ENCODE assay signal across 22 cellular contexts in the genomic region with DNA sequence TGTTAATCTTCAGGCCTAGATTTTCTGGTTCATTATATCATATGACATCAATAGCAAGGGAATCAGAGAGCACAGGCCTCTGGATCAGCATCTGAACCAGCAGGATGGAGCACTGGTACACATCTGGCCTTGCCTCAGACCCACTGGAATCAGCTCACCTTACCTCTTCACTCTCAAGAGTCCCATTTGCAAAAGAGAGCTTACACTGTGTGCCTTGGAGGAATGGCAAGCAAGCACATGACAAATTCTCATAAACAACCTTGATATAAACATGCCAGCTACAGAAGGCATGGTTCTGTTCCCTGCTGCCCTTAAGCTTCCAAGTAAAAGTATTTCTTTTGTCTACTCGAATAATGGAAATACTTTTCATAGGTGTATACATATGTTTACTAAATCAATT.
DNase-seq lines count a peak whose midpoint lies in the region; ATAC-seq and TF ChIP-seq lines count a peak whose summit lies in the region.
"Had no signal": no experiment of that assay in that cellular context is flagged by ENCODE, and none has a peak within 500 bp of the region (broad histone marks: within the 10 kb centered on the region; RNA-seq: fewer than 3 reads in every experiment).

No MANE protein-coding gene starts in this region.

- H3K36me3 Mint-ChIP-seq in WTC11, result no peaks in the 10 kb centered on the region
- H3K36me3 Mint-ChIP-seq: CD4-positive, alpha-beta memory T cell had no signal

- peaks cover 7% of the 10 kb centered on the region for H3K4me1 Mint-ChIP-seq in WTC11
- H3K4me1 Mint-ChIP-seq: CD4-positive, alpha-beta memory T cell had no signal

- H3K4me1 ChIP-seq in lower lobe of right lung (peaks cover 22% of the 10 kb centered on the region), SJCRH30 (0 out of 2 replicates have a peak, but pooled peaks cover 5% of the 10 kb centered on the region)
- H3K4me1 ChIP-seq: Caco-2 had no signal

- TF ChIP-seq CTCF in WTC11 (IDR thresholded peaks at IDR 0.05) (no peak), lower lobe of right lung (IDR thresholded peaks at IDR 0.05) (no peak)

- H3K9me3 Mint-ChIP-seq in WTC11, result no peaks in the 10 kb centered on the region
- H3K9me3 Mint-ChIP-seq: CD4-positive, alpha-beta memory T cell had no signal

- no peak overlapping the region for H3K4me3 Mint-ChIP-seq in WTC11
- H3K4me3 Mint-ChIP-seq: CD4-positive, alpha-beta memory T cell; HFFc6 had no signal

- ATAC-seq in WTC11, result peak; percentile 62
- peak; percentile 56 to 79 for ATAC-seq in lower lobe of right lung
- ATAC-seq in HG03196 (IDR thresholded peaks at IDR 0.05; ENCODE audit: unreplicated experiment), result no peak

- no peak overlapping the region for H3K27ac Mint-ChIP-seq in WTC11
- H3K27ac Mint-ChIP-seq: HFFc6 had no signal

- CTCF ChIA-PET in WTC11 (lab: Charles Lee), result no interaction called here

- H3K4me3 ChIP-seq in lower lobe of right lung, result no peak overlapping the region
- no peak overlapping the region for H3K4me3 ChIP-seq in SJCRH30
- H3K4me3 ChIP-seq: BLaER1 treated with 17β-estradiol and CSF1 and Interleukin-3, amounts not matched to agents 10 nM and 100 nM had no signal

- H3K27me3 ChIP-seq in lower lobe of right lung (ENCODE audit: low read depth), result no peaks in the 10 kb centered on the region
- no peaks in the 10 kb centered on the region for H3K27me3 ChIP-seq in SJCRH30
- H3K27me3 ChIP-seq: BLaER1 treated with 17β-estradiol and CSF1 and Interleukin-3, amounts not matched to agents 10 nM and 100 nM had no signal

- POLR2A ChIA-PET in WTC11 (lab: Charles Lee), result no interaction called here

- H3K9me3 ChIP-seq in lower lobe of right lung (no peaks in the 10 kb centered on the region), SJCRH30 (replicated peaks) (no peaks in the 10 kb centered on the region)
- H3K9me3 ChIP-seq: BLaER1 treated with 17β-estradiol and CSF1 and Interleukin-3, amounts not matched to agents 10 nM and 100 nM; Caco-2 had no signal

- intact Hi-C loops in lower lobe of right lung (cut with DNase I), result no loop called here

- peak overlapping the region; percentile 32 for H3K27ac ChIP-seq in lower lobe of right lung
- no peak overlapping the region for H3K27ac ChIP-seq in SJCRH30
- H3K27ac ChIP-seq: RWPE1 had no signal

- peak; percentile 18 for DNase-seq in NCI-H2029 (lab: John Stamatoyannopoulos, UW)
- DNase-seq in NCI-H2029 treated with DMSO at 0.1 percent for 48 hours (lab: John Stamatoyannopoulos, UW), result no peak
- no peak for DNase-seq in WTC11 (ENCODE audit: low spot score)
- DNase-seq in lower lobe of right lung, result no peak
- DNase-seq in SHP77 treated with DMSO at 0.1 percent for 48 hours (lab: John Stamatoyannopoulos, UW), result no peak
- no peak for DNase-seq in SJCRH30
- DNase-seq: 8988T; Caco-2; CD4-positive, alpha-beta memory T cell; DMS 273 treated with DMSO at 0.1 percent for 48 hours; DMS79 treated with DMSO at 0.1 percent for 48 hours; H7; HFFc6; KG1; NCI-H1092 treated with DMSO at 0.1 percent for 48 hours; NCI-H2081 treated with DMSO at 0.1 percent for 48 hours; NCI-H774; NK-92 treated with Interleukin-12 subunit alpha and Interleukin-12 subunit beta, amount 100 ng/mL, for 24 hours; SIG-M5 had no signal

- H3K36me3 ChIP-seq in lower lobe of right lung (no peaks in the 10 kb centered on the region), SJCRH30 (no peaks in the 10 kb centered on the region)
- H3K36me3 ChIP-seq: BLaER1 treated with 17β-estradiol and CSF1 and Interleukin-3, amounts not matched to agents 10 nM and 100 nM had no signal

- no peaks in the 10 kb centered on the region for H3K27me3 Mint-ChIP-seq in WTC11 (ENCODE audit: low read depth)

TF ChIP-seq in WTC11, 78 proteins besides CTCF, POLR2A, EP300 and RAD21:
- TF ChIP-seq NR3C1 (CRISPR knock-in tag; conservative IDR thresholded peaks at IDR 0.05; ENCODE audit: low read depth) (no peak), JAZF1 (CRISPR knock-in tag; IDR thresholded peaks at IDR 0.05) (no peak), EMX1 (CRISPR knock-in tag; IDR thresholded peaks at IDR 0.05) (no peak), TCF7 (CRISPR knock-in tag; IDR thresholded peaks at IDR 0.05; ENCODE audit: low read depth) (no peak), ZNF263 (CRISPR knock-in tag; IDR thresholded peaks at IDR 0.05; ENCODE audit: low read depth) (no peak), ESRRA (CRISPR knock-in tag; IDR thresholded peaks at IDR 0.05; ENCODE audit: borderline replicate concordance) (no peak)
